ENCODE assay signal across 19 cellular contexts in genomic region chr10:17740668-17741067, GRCh38. TPM values are rescaled to one million over a fixed set of nuclear protein-coding genes. Genes with fewer than 3 reads are reported as not detected.
DNase-seq lines count a peak whose midpoint lies in the region; ATAC-seq, FAIRE-seq and TF ChIP-seq lines count a peak whose summit lies in the region.
"Had no signal": no experiment of that assay in that cellular context is flagged by ENCODE, and none has a peak within 500 bp of the region (broad histone marks: within the 10 kb centered on the region; RNA-seq: fewer than 3 reads in every experiment).

No MANE protein-coding gene starts in this region.

- H3K9me3 ChIP-seq in HepG2 (ENCODE audit: low read length) (no peaks in the 10 kb centered on the region), right lobe of liver (no peaks in the 10 kb centered on the region), K562 (replicated peaks; ENCODE audit: control insufficient read depth, insufficient read depth, low read depth, low read length) (no peaks in the 10 kb centered on the region)
- H3K9me3 ChIP-seq: BLaER1 treated with 17β-estradiol and CSF1 and Interleukin-3, amounts not matched to agents 10 nM and 100 nM; Caco-2 had no signal

- H4K20me1 ChIP-seq in HepG2 (ENCODE audit: insufficient read depth, low read length) (no peaks in the 10 kb centered on the region), K562 (replicated peaks; ENCODE audit: control insufficient read depth, insufficient read depth, low read length) (no peaks in the 10 kb centered on the region)
- H4K20me1 ChIP-seq: BLaER1 treated with 17β-estradiol and CSF1 and Interleukin-3, amounts not matched to agents 10 nM and 100 nM had no signal

- FAIRE-seq in HepG2 (lab: Jason Lieb, UNC): no peak
- FAIRE-seq in K562 (lab: Jason Lieb, UNC): no peak
- FAIRE-seq: A204.1, D721Med, G401.6, GM12891 had no signal

- WGBS in HepG2 (ENCODE audit: low lambda C conversion rate): 52% methylated on average over 1 of the region's 1 CpG
- WGBS in right lobe of liver (ENCODE audit: insufficient coverage, low coverage, low lambda C conversion rate, missing lambda C conversion rate): 67% methylated on average over 1 of the region's 1 CpG
- WGBS in K562 (ENCODE audit: insufficient coverage, low coverage, missing lambda C conversion rate): 43% methylated on average over 1 of the region's 1 CpG

- in situ Hi-C loops in HepG2 (cut with HindIII; ENCODE audit: extremely low pct_ligation_motif_present, low pct_unique_long_range_greater_than_20kb) (loop anchor here (5.0 kb wide), 1 partner anchor 133 kb away; no protein-coding TSS in a partner anchor), K562 (cut with MboI) (loop anchor here (5.0 to 25.0 kb wide), 2 partner anchors 133 to 903 kb away; no protein-coding TSS in a partner anchor)

- CTCF ChIA-PET in HepG2 (lab: Yijun Ruan, JAX; ENCODE audit: low intra/inter-chr PET ratio, low total read pairs): interaction anchor here (3.6 kb wide), 1 partner anchor 133 kb away, joined by 43 read pairs; no protein-coding TSS in a partner anchor
- CTCF ChIA-PET in K562 (lab: Yijun Ruan, JAX; ENCODE audit: low intra/inter-chr PET ratio): no interaction called here

- BruUV-seq in HepG2 (replicated peaks; lab: Mats Ljungman, UMichigan): no TSS peak
- BruUV-seq in K562 (replicated peaks; lab: Mats Ljungman, UMichigan): no TSS peak

- H3K4me2 ChIP-seq in HepG2 (ENCODE audit: low read depth, low read length) (no peak overlapping the region), K562 (ENCODE audit: insufficient read depth, low read length) (no peak overlapping the region)
- H3K4me2 ChIP-seq: BLaER1 treated with 17β-estradiol and CSF1 and Interleukin-3, amounts not matched to agents 10 nM and 100 nM had no signal

- peaks cover 16% of the 10 kb centered on the region for H3K4me1 ChIP-seq in HepG2 (ENCODE audit: insufficient read depth, low read length)
- no peaks in the 10 kb centered on the region for H3K4me1 ChIP-seq in right lobe of liver
- H3K4me1 ChIP-seq in K562 (replicated peaks in 1 of 2; ENCODE audit: control insufficient read depth in 2 of 2, insufficient read depth in 2 of 2, low read length in 2 of 2): peaks cover 4 to 5% of the 10 kb centered on the region in 2 experiments; a peak in 2 of 5 replicates
- H3K4me1 ChIP-seq: Caco-2 had no signal

- no peaks in the 10 kb centered on the region for H3K36me3 ChIP-seq in HepG2 (replicated peaks in 1 of 2; ENCODE audit: control insufficient read depth in 1 of 2, insufficient read depth in 2 of 2, low read length in 2 of 2)
- H3K36me3 ChIP-seq in right lobe of liver: no peaks in the 10 kb centered on the region
- H3K36me3 ChIP-seq in K562 (ENCODE audit: control insufficient read depth, insufficient read depth, low read length): no peaks in the 10 kb centered on the region
- H3K36me3 ChIP-seq: BLaER1 treated with 17β-estradiol and CSF1 and Interleukin-3, amounts not matched to agents 10 nM and 100 nM had no signal

- H3K27me3 ChIP-seq in HepG2 (ENCODE audit: control insufficient read depth in 1 of 2, insufficient read depth in 2 of 2, low read length in 2 of 2) (no peaks in the 10 kb centered on the region; a peak in 1 of 5 replicates), right lobe of liver (no peaks in the 10 kb centered on the region), K562 (ENCODE audit: control insufficient read depth in 2 of 2, insufficient read depth in 2 of 2, low read length in 2 of 2) (no peaks in the 10 kb centered on the region)
- H3K27me3 ChIP-seq: BLaER1 treated with 17β-estradiol and CSF1 and Interleukin-3, amounts not matched to agents 10 nM and 100 nM had no signal

- TF ChIP-seq EP300 in HepG2 (IDR thresholded peaks at IDR 0.05; ENCODE audit: low read depth in 2 of 2, low read length in 2 of 2): no peak
- TF ChIP-seq EP300 in HepG2 (CRISPR knock-in tag; IDR thresholded peaks at IDR 0.05; ENCODE audit: borderline replicate concordance): no peak
- no peak for TF ChIP-seq EP300 in K562 (IDR thresholded peaks at IDR 0.05; ENCODE audit: low read length)

- H3K79me2 ChIP-seq in HepG2 (ENCODE audit: insufficient read depth, low read length) (no peaks in the 10 kb centered on the region), K562 (ENCODE audit: control insufficient read depth, insufficient read depth, low read length) (no peaks in the 10 kb centered on the region)

- ATAC-seq in HepG2 (no peak), right lobe of liver (no peak), K562 (no peak)
- ATAC-seq: CD8-positive, alpha-beta T cell had no signal

- POLR2A ChIA-PET in HepG2 (lab: Yijun Ruan, JAX) (no interaction called here), K562 (lab: Yijun Ruan, JAX) (interaction anchor here (0.7 kb wide), 1 partner anchor 479 kb away, joined by 3 read pairs; no protein-coding TSS in a partner anchor)

- no peak for TF ChIP-seq RAD21 in HepG2 (CRISPR knock-in tag; IDR thresholded peaks at IDR 0.05)
- no peak for TF ChIP-seq RAD21 in K562 (CRISPR knock-in tag; conservative IDR thresholded peaks at IDR 0.05 in 1 of 2, IDR thresholded peaks at IDR 0.05 in 1 of 2)

- H3K9me1 ChIP-seq in K562 (ENCODE audit: control insufficient read depth, insufficient read depth, low read length): no peaks in the 10 kb centered on the region

- H3K4me3 ChIP-seq in HepG2 (replicated peaks in 1 of 3; ENCODE audit: insufficient read depth in 1 of 3, low read depth in 2 of 3, low read length in 3 of 3) (no peak overlapping the region), right lobe of liver (no peak overlapping the region), K562 (no peak overlapping the region)
- H3K4me3 ChIP-seq: BLaER1 treated with 17β-estradiol and CSF1 and Interleukin-3, amounts not matched to agents 10 nM and 100 nM had no signal

- H3K9ac ChIP-seq in HepG2 (ENCODE audit: insufficient read depth, low read depth, low read length) (no peak overlapping the region), K562 (ENCODE audit: insufficient read depth in 1 of 2, low read depth in 2 of 2, low read length in 2 of 2) (no peak overlapping the region)
- H3K9ac ChIP-seq: BLaER1 treated with 17β-estradiol and CSF1 and Interleukin-3, amounts not matched to agents 10 nM and 100 nM had no signal

- DNase-seq in HepG2 (ENCODE audit: low spot score): no peak
- DNase-seq in right lobe of liver: no peak
- no peak for DNase-seq in K562 (ENCODE audit: extremely low read depth in 1 of 4, low spot score in 3 of 4)
- no peak for DNase-seq in 8988T
- DNase-seq in NCI-H2227 (lab: John Stamatoyannopoulos, UW; ENCODE audit: unreplicated experiment): no peak
- DNase-seq: AML-193; Caco-2; Calu3; CD4-positive, alpha-beta T cell; CD8-positive, alpha-beta T cell; DMS79 treated with DMSO at 0.1 percent for 48 hours; GF-D8 had no signal

- no peak for TF ChIP-seq CTCF in HepG2 (CRISPR knock-in tag; IDR thresholded peaks at IDR 0.05)
- no peak for TF ChIP-seq CTCF in right lobe of liver (IDR thresholded peaks at IDR 0.05)
- no peak for TF ChIP-seq CTCF in K562 (IDR thresholded peaks at IDR 0.05 in 2 of 3, conservative IDR thresholded peaks at IDR 0.05 in 1 of 3; ENCODE audit: insufficient read depth in 2 of 3, low read depth in 1 of 3, low read length in 3 of 3)

- H3K27ac ChIP-seq in HepG2 (ENCODE audit: extremely low read length, insufficient read depth, low read length) (no peak overlapping the region), right lobe of liver (no peak overlapping the region), K562 (ENCODE audit: extremely low read depth, low read depth, low read length) (no peak overlapping the region)
- H3K27ac ChIP-seq: 22Rv1; BLaER1 treated with 17β-estradiol and CSF1 and Interleukin-3, amounts not matched to agents 10 nM and 100 nM; C4-2B had no signal

- intact Hi-C loops in HepG2 (cut with micrococcal nuclease; ENCODE audit: unreplicated experiment) (loop anchor here (5.0 kb wide), 1 partner anchor 68 kb away; no protein-coding TSS in a partner anchor), right lobe of liver (cut with DNase I) (no loop called here), K562 (cut with micrococcal nuclease) (no loop called here)

- H2AFZ ChIP-seq in HepG2 (ENCODE audit: low read length): no peak overlapping the region
- H2AFZ ChIP-seq in K562 (ENCODE audit: low read depth, low read length): no peak overlapping the region

- no peak for TF ChIP-seq POLR2A in HepG2 (IDR thresholded peaks at IDR 0.05; ENCODE audit: insufficient read depth in 1 of 2, low read depth in 2 of 2, low read length in 2 of 2)
- no peak for TF ChIP-seq POLR2A in right lobe of liver (IDR thresholded peaks at IDR 0.05)
- no peak for TF ChIP-seq POLR2A in K562 (conservative IDR thresholded peaks at IDR 0.05)

RNA-seq across cellular contexts. Expression of gene TMEM236, which starts 11.3 kb away (rescaled TPM):
- 0.04 TPM in 1 of 2 replicates, not detected in the other for total RNA-seq in HepG2 (2016; rRNA removed; fragmentation: Illumina TruSeq; extraction: Trizol)
- total RNA-seq in HepG2 (2016; cell fraction: cytosol; rRNA removed; fragmentation: Illumina TruSeq; extraction: Trizol; ENCODE audit: low read depth): not detected in 2 replicates
- 0.02 and 0.03 TPM in 2 replicates for total RNA-seq in HepG2 (2016; cell fraction: insoluble cytoplasmic fraction; rRNA removed; fragmentation: Illumina TruSeq; extraction: Trizol)
- total RNA-seq in HepG2 (2016; cell fraction: membrane; rRNA removed; fragmentation: Illumina TruSeq; extraction: Trizol): not detected in 2 replicates
- total RNA-seq in HepG2 (2016; cell fraction: nucleus; rRNA removed; fragmentation: Illumina TruSeq; extraction: Trizol): 0.06 TPM in 1 of 2 replicates, not detected in the other
- polyA plus RNA-seq in HepG2 (2011; rRNA removed): 0.08 and 0.09 TPM in 2 replicates
- 0.04 TPM in 2 replicates for polyA plus RNA-seq in HepG2 (2011; cell fraction: cytosol; rRNA removed)
- polyA plus RNA-seq in HepG2 (2011; cell fraction: nucleus; rRNA removed): 0.16 TPM in 2 replicates
- polyA plus RNA-seq in HepG2 (2012): 0.07 and 0.12 TPM in 2 replicates
- not detected in 2 replicates for polyA plus RNA-seq in HepG2 (2016; cell fraction: cytosol; fragmentation: Illumina TruSeq; extraction: Trizol; ENCODE audit: low read depth)
- polyA plus RNA-seq in HepG2 (2016; cell fraction: insoluble cytoplasmic fraction; fragmentation: Illumina TruSeq; extraction: Trizol; ENCODE audit: low read depth): 0.04 TPM in 1 of 2 replicates, not detected in the other
- polyA plus RNA-seq in HepG2 (2016; cell fraction: membrane; fragmentation: Illumina TruSeq; extraction: Trizol; ENCODE audit: low read depth): 0.02 TPM in 1 of 2 replicates, not detected in the other
- 0.11 TPM in 1 of 2 replicates, not detected in the other for polyA plus RNA-seq in HepG2 (2016; cell fraction: nucleus; fragmentation: Illumina TruSeq; extraction: Trizol; ENCODE audit: insufficient read depth, low read depth)
- 0.09 TPM in 1 of 2 replicates, not detected in the other for polyA minus RNA-seq in HepG2 (2011; rRNA and poly(A)+ RNA removed; ENCODE audit: low replicate concordance)
- not detected in 2 replicates for polyA minus RNA-seq in HepG2 (2011; cell fraction: cytosol; rRNA and poly(A)+ RNA removed)
- 0.25 and 0.52 TPM in 2 replicates for polyA minus RNA-seq in HepG2 (2011; cell fraction: nucleus; rRNA and poly(A)+ RNA removed)
- under 1 TPM; 0.06 to 0.20 (median 0.13) TPM for total RNA-seq in right lobe of liver
- total RNA-seq in K562 (2011; cell fraction: chromatin; rRNA removed; ENCODE audit: low replicate concordance): 0.05 and 0.37 TPM in 2 replicates
- total RNA-seq in K562 (2011; cell fraction: nucleolus; rRNA removed): 0.13 and 0.17 TPM in 2 replicates
- total RNA-seq in K562 (2011; cell fraction: nucleoplasm; rRNA removed): 0.23 and 0.37 TPM in 2 replicates
- 0.04 TPM in 1 of 2 replicates, not detected in the other for total RNA-seq in K562 (2014; rRNA removed)
- total RNA-seq in K562 (2014; rRNA removed; fragmentation: Illumina TruSeq; extraction: Trizol): 0.04 and 0.06 TPM in 2 replicates
- total RNA-seq in K562 (2015; rRNA removed; fragmentation: Illumina TruSeq; extraction: Trizol): 0.04 and 0.08 TPM in 2 replicates
- total RNA-seq in K562 (2021): 0.04 TPM in 2 replicates
- 0.09 TPM in 1 of 2 replicates, not detected in the other for polyA plus RNA-seq in K562 (2011; rRNA removed)
- polyA plus RNA-seq in K562 (2011; cell fraction: cytosol; rRNA removed): 0.03 and 0.13 TPM in 2 replicates
- 0.03 and 0.11 TPM in 2 replicates for polyA plus RNA-seq in K562 (2011; cell fraction: nucleus; rRNA removed)
- 0.03 and 0.17 TPM in 2 replicates for polyA plus RNA-seq in K562 (2012)
- polyA plus RNA-seq in K562 (2014; fragmentation: Illumina TruSeq; extraction: Trizol): 0.08 and 0.09 TPM in 2 replicates
- polyA plus RNA-seq in K562 (2014; fragmentation: Nextera tagmentation; extraction: Ambion mirVana): not detected
- 0.09 and 0.13 TPM in 2 replicates for polyA plus RNA-seq in K562 (2014; rRNA removed)
- polyA minus RNA-seq in K562 (2011; rRNA and poly(A)+ RNA removed): 0.04 and 0.12 TPM in 2 replicates
- polyA minus RNA-seq in K562 (2011; cell fraction: cytosol; rRNA and poly(A)+ RNA removed): not detected in 2 replicates
- under 0.01 TPM in 1 of 2 replicates, not detected in the other for polyA minus RNA-seq in K562 (2011; cell fraction: nucleus; rRNA and poly(A)+ RNA removed)
- total RNA-seq: CD8-positive, alpha-beta T cell had no signal

Comparison
In these comparisons a context has a peak if more than half of its experiments do, and no peak if none do; other contexts are left out.
1. Of the 241 proteins assayed by ChIP-seq in both HepG2 and K562: peak only in HepG2: none; only in K562: MAFG; in both: MAFF and MAFK; in neither: 238.